ENCODE assay signal across 31 cellular contexts in the genomic region with DNA sequence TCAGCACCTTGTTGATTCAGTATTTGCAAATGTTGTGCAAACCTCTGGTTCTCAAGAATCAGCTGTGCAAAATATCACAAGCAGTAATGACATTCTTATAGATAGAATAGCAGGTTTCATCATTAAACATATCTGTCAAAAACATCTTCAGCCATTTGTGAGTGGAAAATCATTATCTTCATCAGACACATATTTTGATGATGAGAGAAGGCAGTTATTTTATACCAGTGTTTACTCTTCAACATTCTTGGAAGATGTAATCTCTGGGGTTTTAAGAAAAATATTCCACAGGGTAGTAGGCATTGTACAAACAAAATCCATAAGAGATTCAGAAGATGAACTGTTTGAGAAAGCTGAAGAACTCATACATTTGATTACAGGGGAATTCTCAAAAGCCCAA.
"Had no signal": no experiment of that assay in that cellular context is flagged by ENCODE, and none has a peak within 500 bp of the region (broad histone marks: within the 10 kb centered on the region; RNA-seq: fewer than 3 reads in every experiment).

No MANE protein-coding gene starts in this region.

- ATAC-seq: activated CD4-positive, alpha-beta T cell treated with anti-CD3 and anti-CD28 coated beads for 36 hours; activated CD8-positive, alpha-beta T cell treated with anti-CD3 and anti-CD28 coated beads, Interleukin-2, amount 10 ng/mL, durations not matched to agents 7 days and 5 days; activated naive CD8-positive, alpha-beta T cell treated with anti-CD3 and anti-CD28 coated beads, Interleukin-2, amount 50 U/mL, for 24 hours; activated T-cell treated with anti-CD3 and anti-CD28 coated beads, Interleukin-2, amount 50 U/mL, for 4 hours; activated T-helper 17 cell treated with anti-CD3 and anti-CD28 coated beads, Interleukin-2, amount 50 U/mL, for 72 hours; gastroesophageal sphincter; heart right ventricle; T-helper 17 cell had no signal

- H3K4me1 ChIP-seq: esophagus squamous epithelium, gastroesophageal sphincter, heart right ventricle had no signal

- H3K27me3 Mint-ChIP-seq: activated B cell treated with CpG ODN at 0.5 μM for 24 hours; activated CD4-positive, alpha-beta memory T cell treated with anti-CD3 and anti-CD28 coated beads for 36 hours; activated CD4-positive, alpha-beta T cell treated with anti-CD3 and anti-CD28 coated beads for 36 hours; activated CD4-positive, alpha-beta T cell treated with anti-CD3 and anti-CD28 coated beads, Interleukin-2, amount 10 ng/mL, durations not matched to agents 24 days and 14 days; activated naive CD4-positive, alpha-beta T cell treated with anti-CD3 and anti-CD28 coated beads, Interleukin-2, amount 50 U/mL, for 24 hours; activated naive CD8-positive, alpha-beta T cell treated with anti-CD3 and anti-CD28 coated beads for 36 hours; activated naive CD8-positive, alpha-beta T cell treated with anti-CD3 and anti-CD28 coated beads, Interleukin-2, amount 50 U/mL, for 24 hours; activated T-helper 17 cell treated with anti-CD3 and anti-CD28 coated beads, Interleukin-2, amount 50 U/mL, for 72 hours; central memory CD8-positive, alpha-beta T cell; T-helper 17 cell had no signal

- H3K36me3 Mint-ChIP-seq: activated CD4-positive, alpha-beta memory T cell treated with anti-CD3 and anti-CD28 coated beads for 36 hours; activated naive CD4-positive, alpha-beta T cell treated with anti-CD3 and anti-CD28 coated beads, Interleukin-2, amount 50 U/mL, for 24 hours; activated naive CD8-positive, alpha-beta T cell treated with anti-CD3 and anti-CD28 coated beads for 36 hours had no signal

- DNase-seq: activated B cell treated with CpG ODN at 0.5 μM for 24 hours; activated CD4-positive, alpha-beta memory T cell treated with anti-CD3 and anti-CD28 coated beads for 36 hours; activated CD4-positive, alpha-beta T cell treated with anti-CD3 and anti-CD28 coated beads for 36 hours; activated CD4-positive, alpha-beta T cell treated with anti-CD3 and anti-CD28 coated beads, Interleukin-2, amount 10 ng/mL, durations not matched to agents 24 days and 14 days; activated CD4-positive, CD25-positive, alpha-beta regulatory T cell treated with anti-CD3 and anti-CD28 coated beads, Interleukin-2, amount 50 U/mL, for 72 hours; activated CD8-positive, alpha-beta T cell treated with anti-CD3 and anti-CD28 coated beads, Interleukin-2, amount 10 ng/mL, durations not matched to agents 7 days and 5 days; activated effector memory CD4-positive, alpha-beta T cell treated with Interleukin-2 at 50 U/mL for 16 hours; activated gamma-delta T cell treated with Interleukin-2 at 50 U/mL for 16 hours; activated naive CD4-positive, alpha-beta T cell treated with Interleukin-2 at 50 U/mL for 16 hours; activated naive CD8-positive, alpha-beta T cell treated with anti-CD3 and anti-CD28 coated beads for 36 hours; activated naive CD8-positive, alpha-beta T cell treated with anti-CD3 and anti-CD28 coated beads, Interleukin-2, amount 50 U/mL, for 24 hours; activated T-cell treated with anti-CD3 and anti-CD28 coated beads, Interleukin-2, amount 50 U/mL, for 4 hours; amniotic stem cell; anterior cingulate cortex; brain microvascular endothelial cell; cortex of kidney; effector CD8-positive, alpha-beta T cell; esophagus squamous epithelium; foreskin melanocyte; heart right ventricle; T-helper 1 cell; T-helper 17 cell; T1000; WERI-Rb-1 had no signal

- H3K4me1 Mint-ChIP-seq: activated B cell treated with CpG ODN at 0.5 μM for 24 hours; activated CD4-positive, alpha-beta T cell treated with anti-CD3 and anti-CD28 coated beads for 36 hours; activated CD4-positive, alpha-beta T cell treated with anti-CD3 and anti-CD28 coated beads, Interleukin-2, amount 10 ng/mL, durations not matched to agents 24 days and 14 days; activated naive CD4-positive, alpha-beta T cell treated with anti-CD3 and anti-CD28 coated beads, Interleukin-2, amount 50 U/mL, for 24 hours; activated naive CD8-positive, alpha-beta T cell treated with anti-CD3 and anti-CD28 coated beads for 36 hours; activated naive CD8-positive, alpha-beta T cell treated with anti-CD3 and anti-CD28 coated beads, Interleukin-2, amount 50 U/mL, for 24 hours; activated T-helper 17 cell treated with anti-CD3 and anti-CD28 coated beads, Interleukin-2, amount 50 U/mL, for 72 hours; central memory CD8-positive, alpha-beta T cell; T-helper 17 cell had no signal

- H3K4me3 Mint-ChIP-seq: activated B cell treated with CpG ODN at 0.5 μM for 24 hours; activated CD4-positive, alpha-beta memory T cell treated with anti-CD3 and anti-CD28 coated beads for 36 hours; activated CD4-positive, alpha-beta T cell treated with anti-CD3 and anti-CD28 coated beads for 36 hours; activated CD4-positive, alpha-beta T cell treated with anti-CD3 and anti-CD28 coated beads, Interleukin-2, amount 10 ng/mL, durations not matched to agents 24 days and 14 days; activated CD8-positive, alpha-beta T cell treated with anti-CD3 and anti-CD28 coated beads, Interleukin-2, amount 10 ng/mL, durations not matched to agents 7 days and 5 days; activated naive CD4-positive, alpha-beta T cell treated with anti-CD3 and anti-CD28 coated beads, Interleukin-2, amount 50 U/mL, for 24 hours; activated naive CD8-positive, alpha-beta T cell treated with anti-CD3 and anti-CD28 coated beads for 36 hours; activated naive CD8-positive, alpha-beta T cell treated with anti-CD3 and anti-CD28 coated beads, Interleukin-2, amount 50 U/mL, for 24 hours; activated T-cell treated with anti-CD3 and anti-CD28 coated beads, Interleukin-2, amount 50 U/mL, for 4 hours; activated T-helper 17 cell treated with anti-CD3 and anti-CD28 coated beads, Interleukin-2, amount 50 U/mL, for 72 hours; central memory CD8-positive, alpha-beta T cell; T-helper 17 cell; T-helper 2 cell treated with Interferon-gamma antibody and Interleukin-4, amounts not matched to agents 5 μg/mL and 100 μg/mL, for 36 hours had no signal

- H3K27ac Mint-ChIP-seq: activated B cell treated with CpG ODN at 0.5 μM for 24 hours; activated CD4-positive, alpha-beta memory T cell treated with anti-CD3 and anti-CD28 coated beads for 36 hours; activated CD4-positive, alpha-beta T cell treated with anti-CD3 and anti-CD28 coated beads for 36 hours; activated CD4-positive, alpha-beta T cell treated with anti-CD3 and anti-CD28 coated beads, Interleukin-2, amount 10 ng/mL, durations not matched to agents 24 days and 14 days; activated CD8-positive, alpha-beta T cell treated with anti-CD3 and anti-CD28 coated beads, Interleukin-2, amount 10 ng/mL, durations not matched to agents 7 days and 5 days; activated naive CD4-positive, alpha-beta T cell treated with anti-CD3 and anti-CD28 coated beads, Interleukin-2, amount 50 U/mL, for 24 hours; activated naive CD8-positive, alpha-beta T cell treated with anti-CD3 and anti-CD28 coated beads for 36 hours; activated naive CD8-positive, alpha-beta T cell treated with anti-CD3 and anti-CD28 coated beads, Interleukin-2, amount 50 U/mL, for 24 hours; activated T-helper 17 cell treated with anti-CD3 and anti-CD28 coated beads, Interleukin-2, amount 50 U/mL, for 72 hours; T-helper 17 cell; T-helper 2 cell treated with Interferon-gamma antibody and Interleukin-4, amounts not matched to agents 5 μg/mL and 100 μg/mL, for 36 hours had no signal

- H2AFZ ChIP-seq: hepatocyte had no signal

- H3K9me3 ChIP-seq: esophagus squamous epithelium, gastroesophageal sphincter, heart right ventricle had no signal

- H3K36me3 ChIP-seq: brain microvascular endothelial cell, esophagus squamous epithelium, gastroesophageal sphincter, heart right ventricle, WERI-Rb-1 had no signal

- H3K27ac ChIP-seq: brain microvascular endothelial cell, epithelial cell of prostate, esophagus squamous epithelium, gastroesophageal sphincter, heart right ventricle, hepatocyte, WERI-Rb-1 had no signal

- H3K27me3 ChIP-seq: brain microvascular endothelial cell, esophagus squamous epithelium, gastroesophageal sphincter, heart right ventricle, hepatocyte had no signal

- H3K4me3 ChIP-seq: esophagus squamous epithelium, gastroesophageal sphincter, heart right ventricle, hepatocyte had no signal

- H3K4me2 ChIP-seq: hepatocyte had no signal

- H3K9me3 Mint-ChIP-seq: activated B cell treated with CpG ODN at 0.5 μM for 24 hours; activated CD4-positive, alpha-beta memory T cell treated with anti-CD3 and anti-CD28 coated beads for 36 hours; activated naive CD4-positive, alpha-beta T cell treated with anti-CD3 and anti-CD28 coated beads, Interleukin-2, amount 50 U/mL, for 24 hours; activated naive CD8-positive, alpha-beta T cell treated with anti-CD3 and anti-CD28 coated beads for 36 hours; activated naive CD8-positive, alpha-beta T cell treated with anti-CD3 and anti-CD28 coated beads, Interleukin-2, amount 50 U/mL, for 24 hours; activated T-cell treated with anti-CD3 and anti-CD28 coated beads, Interleukin-2, amount 50 U/mL, for 4 hours; activated T-helper 17 cell treated with anti-CD3 and anti-CD28 coated beads, Interleukin-2, amount 50 U/mL, for 72 hours; T-helper 2 cell treated with Interferon-gamma antibody and Interleukin-4, amounts not matched to agents 5 μg/mL and 100 μg/mL, for 36 hours had no signal

- H3K79me2 ChIP-seq: hepatocyte had no signal
